In the genomic region with DNA sequence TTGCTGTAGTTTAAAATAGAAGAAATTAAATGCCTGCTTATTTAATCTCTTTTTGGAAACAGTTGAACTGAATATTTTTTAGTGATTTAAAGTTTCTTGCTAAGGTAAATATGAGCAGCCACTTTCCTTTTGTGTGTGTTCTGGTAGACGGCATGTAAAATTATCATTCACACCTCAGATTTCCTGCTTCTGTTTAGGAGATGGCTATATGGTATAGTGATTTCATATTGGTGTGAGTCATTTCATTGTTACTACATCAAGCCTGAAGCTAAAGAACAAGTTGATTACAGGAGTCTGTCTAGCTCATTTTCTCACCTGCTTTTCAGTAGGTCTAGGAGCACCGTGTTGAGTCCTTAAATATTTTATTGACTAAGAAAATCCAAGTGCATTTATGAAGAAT, we compare ENCODE assay signal across 1 cellular context.
TF ChIP-seq lines count a peak whose summit lies in the region.

No MANE protein-coding gene starts in this region.

TF ChIP-seq in SK-N-SH, 30 proteins besides CTCF, POLR2A, EP300 and RAD21 (continued from another document):
- TF ChIP-seq, protein P1, sequence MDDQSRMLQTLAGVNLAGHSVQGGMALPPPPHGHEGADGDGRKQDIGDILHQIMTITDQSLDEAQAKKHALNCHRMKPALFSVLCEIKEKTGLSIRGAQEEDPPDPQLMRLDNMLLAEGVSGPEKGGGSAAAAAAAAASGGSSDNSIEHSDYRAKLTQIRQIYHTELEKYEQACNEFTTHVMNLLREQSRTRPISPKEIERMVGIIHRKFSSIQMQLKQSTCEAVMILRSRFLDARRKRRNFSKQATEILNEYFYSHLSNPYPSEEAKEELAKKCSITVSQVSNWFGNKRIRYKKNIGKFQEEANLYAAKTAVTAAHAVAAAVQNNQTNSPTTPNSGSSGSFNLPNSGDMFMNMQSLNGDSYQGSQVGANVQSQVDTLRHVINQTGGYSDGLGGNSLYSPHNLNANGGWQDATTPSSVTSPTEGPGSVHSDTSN (IDR thresholded peaks at IDR 0.05): no peak
- TF ChIP-seq GABPA (IDR thresholded peaks at IDR 0.05; ENCODE audit: low read depth) (no peak), GATA2 (CRISPR knock-in tag; IDR thresholded peaks at IDR 0.05) (no peak), SIN3A (IDR thresholded peaks at IDR 0.05; ENCODE audit: borderline replicate concordance, low read depth, low read length) (no peak)
- TF ChIP-seq, protein P2, sequence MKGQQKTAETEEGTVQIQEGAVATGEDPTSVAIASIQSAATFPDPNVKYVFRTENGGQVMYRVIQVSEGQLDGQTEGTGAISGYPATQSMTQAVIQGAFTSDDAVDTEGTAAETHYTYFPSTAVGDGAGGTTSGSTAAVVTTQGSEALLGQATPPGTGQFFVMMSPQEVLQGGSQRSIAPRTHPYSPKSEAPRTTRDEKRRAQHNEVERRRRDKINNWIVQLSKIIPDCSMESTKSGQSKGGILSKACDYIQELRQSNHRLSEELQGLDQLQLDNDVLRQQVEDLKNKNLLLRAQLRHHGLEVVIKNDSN (IDR thresholded peaks at IDR 0.05; ENCODE audit: borderline replicate concordance, low read depth): no peak
- TF ChIP-seq, protein P3, sequence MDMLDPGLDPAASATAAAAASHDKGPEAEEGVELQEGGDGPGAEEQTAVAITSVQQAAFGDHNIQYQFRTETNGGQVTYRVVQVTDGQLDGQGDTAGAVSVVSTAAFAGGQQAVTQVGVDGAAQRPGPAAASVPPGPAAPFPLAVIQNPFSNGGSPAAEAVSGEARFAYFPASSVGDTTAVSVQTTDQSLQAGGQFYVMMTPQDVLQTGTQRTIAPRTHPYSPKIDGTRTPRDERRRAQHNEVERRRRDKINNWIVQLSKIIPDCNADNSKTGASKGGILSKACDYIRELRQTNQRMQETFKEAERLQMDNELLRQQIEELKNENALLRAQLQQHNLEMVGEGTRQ (IDR thresholded peaks at IDR 0.05; ENCODE audit: borderline replicate concordance, low read depth, low read length): no peak
